In the genomic region with DNA sequence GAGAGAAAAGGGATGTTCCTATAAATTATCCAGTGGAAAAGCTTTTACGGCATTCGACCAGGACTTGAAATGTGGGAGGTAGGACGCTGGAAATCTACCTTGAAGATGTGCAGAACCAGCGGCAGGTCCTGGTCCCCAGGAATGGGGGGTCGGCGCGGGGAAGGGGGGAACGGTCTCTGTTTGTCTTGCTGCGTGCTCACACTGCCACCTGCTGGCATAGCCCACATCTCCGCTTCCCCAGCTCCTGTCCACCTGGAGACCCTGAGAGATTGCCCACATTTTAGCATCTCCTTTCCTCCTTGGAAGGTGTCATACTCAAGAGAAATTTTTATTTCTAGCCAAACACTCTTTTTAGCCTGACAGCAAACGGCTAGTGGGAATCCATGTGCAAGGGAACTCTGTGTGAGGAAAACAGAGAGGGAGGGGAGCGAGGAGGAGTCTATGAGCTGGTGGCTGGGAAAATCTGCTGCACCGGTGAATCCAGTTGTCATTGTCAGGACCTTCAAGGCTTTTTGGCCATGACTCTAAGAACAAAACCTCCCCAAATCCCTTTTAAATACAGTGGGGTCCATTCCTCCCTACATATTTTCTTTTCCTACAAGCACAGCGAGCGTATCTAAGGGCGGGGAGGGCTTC, we compare ENCODE assay signal across 8 cellular contexts.
DNase-seq lines count a peak whose midpoint lies in the region; ATAC-seq and TF ChIP-seq lines count a peak whose summit lies in the region.
"Had no signal": no experiment of that assay in that cellular context is flagged by ENCODE, and none has a peak within 500 bp of the region (broad histone marks: within the 10 kb centered on the region; RNA-seq: fewer than 3 reads in every experiment).

No MANE protein-coding gene starts in this region.

- ATAC-seq in HG02973 (IDR thresholded peaks at IDR 0.05; ENCODE audit: unreplicated experiment), result no peak

- no peaks in the 10 kb centered on the region for H3F3A ChIP-seq in MM.1S (ENCODE audit: insufficient read depth, low read length)

- H4K20me1 ChIP-seq in MM.1S (ENCODE audit: insufficient read depth, low read length), result no peaks in the 10 kb centered on the region

- H3K27ac ChIP-seq in MM.1S (ENCODE audit: low read length), result no peak overlapping the region
- H3K27ac ChIP-seq in caudate nucleus (ENCODE audit: low read depth, low read length), result peak overlapping the region; percentile 41
- H3K27ac ChIP-seq: SJSA1 had no signal

- H3K4me1 ChIP-seq in MM.1S (ENCODE audit: low read length), result no peaks in the 10 kb centered on the region
- H3K4me1 ChIP-seq: SJSA1 had no signal

- no peaks in the 10 kb centered on the region for H3K27me3 ChIP-seq in MM.1S (replicated peaks; ENCODE audit: insufficient read depth, low read length)

- TF ChIP-seq CTCF in GM12872 (IDR thresholded peaks at IDR 0.05; ENCODE audit: insufficient read depth, low read depth, low read length) (peak; percentile 79), MM.1S (IDR thresholded peaks at IDR 0.05; ENCODE audit: low read length) (peak; percentile 86)

- no peaks in the 10 kb centered on the region for H3K79me2 ChIP-seq in MM.1S (ENCODE audit: low read length)

- H3K9me2 ChIP-seq in MM.1S (replicated peaks; ENCODE audit: insufficient read depth, low read length), result no peaks in the 10 kb centered on the region

- DNase-seq in MM.1S (no peak), caudate nucleus (lab: John Stamatoyannopoulos, UW) (peak in 50 of 61 donors; percentile 6 to 81 (median 32)), medulla oblongata (ENCODE audit: extremely low spot score) (peak; percentile 30), GM19240 (ENCODE audit: insufficient read length, low spot score) (no peak)
- DNase-seq in activated CD8-positive, alpha-beta memory T cell treated with anti-CD3 and anti-CD28 coated beads, Interleukin-2, amount 50 U/mL, for 4 hours, result no peak

- H3K36me3 ChIP-seq in MM.1S (replicated peaks; ENCODE audit: insufficient read depth, low read length), result no peaks in the 10 kb centered on the region
- H3K36me3 ChIP-seq: SJSA1 had no signal

- peak overlapping the region; percentile 54; the same call in 1 of the 2 replicates for H3K4me2 ChIP-seq in MM.1S (ENCODE audit: low read depth, low read length)

- no peak overlapping the region for H3K4me3 ChIP-seq in MM.1S (ENCODE audit: low read length)
- H3K4me3 ChIP-seq: SJSA1 had no signal

- peak overlapping the region; percentile 28 for H2AFZ ChIP-seq in MM.1S (ENCODE audit: low read length)

- H3K9me3 ChIP-seq in MM.1S (replicated peaks; ENCODE audit: insufficient read depth, low read length), result no peaks in the 10 kb centered on the region
- H3K9me3 ChIP-seq: SJSA1 had no signal

- no peak overlapping the region for H3K9ac ChIP-seq in MM.1S (ENCODE audit: low read length)

Comparison
In these comparisons a context has a peak if more than half of its experiments do, and no peak if none do; other contexts are left out.
1. DNase-seq: peak in caudate nucleus (50 of 61) and medulla oblongata (single experiment); none in MM.1S (single experiment), GM19240 (single experiment) and activated CD8-positive, alpha-beta memory T cell treated with anti-CD3 and anti-CD28 coated beads, Interleukin-2, amount 50 U/mL, for 4 hours (single experiment).